ENCODE assay signal across 15 cellular contexts in the genomic region with DNA sequence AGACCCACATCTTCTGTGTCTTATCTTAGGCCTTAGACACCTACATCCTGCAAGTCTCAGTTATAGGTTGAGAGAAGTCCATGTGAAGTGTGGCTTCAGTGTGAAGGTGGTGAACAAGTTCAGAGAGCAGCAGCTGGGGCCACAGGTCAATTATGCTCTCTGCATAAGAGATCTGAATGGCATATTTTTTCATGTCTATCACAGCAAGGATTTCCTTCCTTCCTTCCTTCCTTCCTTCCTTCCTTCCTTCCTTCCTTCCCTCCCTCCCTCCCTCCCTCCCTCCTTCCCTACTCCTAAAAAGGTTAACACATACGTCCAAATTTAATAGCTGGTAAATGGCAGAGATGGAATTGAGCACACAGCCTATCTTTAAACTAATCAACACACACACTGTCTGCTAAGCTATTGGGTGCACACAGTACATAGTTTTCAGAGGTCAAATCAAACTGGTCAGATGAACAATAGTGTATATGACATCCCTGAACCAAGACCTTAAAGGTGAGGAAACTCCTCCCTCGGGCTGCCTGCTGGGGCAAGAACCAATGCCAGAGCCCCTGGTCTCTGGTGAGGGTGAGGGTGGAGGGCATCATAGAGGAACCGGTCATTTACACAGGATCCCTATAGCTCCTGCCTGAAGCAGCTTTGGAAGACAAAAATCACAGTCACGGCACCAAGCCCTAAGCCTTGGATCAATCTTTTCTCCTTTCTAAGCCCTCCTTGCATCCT.
DNase-seq lines count a peak whose midpoint lies in the region; ATAC-seq and TF ChIP-seq lines count a peak whose summit lies in the region.
"Had no signal": no experiment of that assay in that cellular context is flagged by ENCODE, and none has a peak within 500 bp of the region (broad histone marks: within the 10 kb centered on the region; RNA-seq: fewer than 3 reads in every experiment).

No MANE protein-coding gene starts in this region.

- intact Hi-C loops in naive thymus-derived CD4-positive, alpha-beta T cell (cut with micrococcal nuclease) = no loop called here

- no peak for DNase-seq in SK-N-SH
- no peak for DNase-seq in naive thymus-derived CD4-positive, alpha-beta T cell
- no peak for DNase-seq in HT-29 (ENCODE audit: low spot score)
- no peak for DNase-seq in mucosa of gallbladder (ENCODE audit: low spot score)
- DNase-seq in DMS79 (lab: John Stamatoyannopoulos, UW) = no peak
- DNase-seq: NCI-H1092, occipital lobe had no signal

- 45% methylated on average over 3 of the region's 4 CpGs for WGBS in SK-N-SH (ENCODE audit: low lambda C conversion rate)

- peaks cover 8 to 34% (median 12%) of the 10 kb centered on the region in 5 donors for H3K27me3 Mint-ChIP-seq in naive thymus-derived CD4-positive, alpha-beta T cell

- H3K9me3 Mint-ChIP-seq in naive thymus-derived CD4-positive, alpha-beta T cell = no peaks in the 10 kb centered on the region

- ATAC-seq in SK-N-SH treated with all-trans-retinoic acid at 6 μM for 48 hours = peak; percentile 20; the same call in 1 of the 3 replicates
- peak; percentile 15 for ATAC-seq in GM21360 (IDR thresholded peaks at IDR 0.05; ENCODE audit: unreplicated experiment)
- ATAC-seq in HG03103 (IDR thresholded peaks at IDR 0.05; ENCODE audit: low read depth, unreplicated experiment) = peak; percentile 37
- ATAC-seq in naive thymus-derived CD4-positive, alpha-beta T cell = peak; percentile 27

- no peaks in the 10 kb centered on the region for H3K79me2 ChIP-seq in SK-N-SH (ENCODE audit: insufficient read depth)

- no peaks in the 10 kb centered on the region for H3K36me3 ChIP-seq in SK-N-SH (replicated peaks in 1 of 2; ENCODE audit: control insufficient read depth in 1 of 2, insufficient read depth in 2 of 2, low read length in 1 of 2)
- no peaks in the 10 kb centered on the region for H3K36me3 ChIP-seq in naive thymus-derived CD4-positive, alpha-beta T cell (ENCODE audit: control insufficient read depth in 2 of 3, insufficient read depth in 3 of 3, low read length in 3 of 3)
- H3K36me3 ChIP-seq: SJSA1, stomach had no signal

- no peaks in the 10 kb centered on the region for H3K27me3 ChIP-seq in SK-N-SH (ENCODE audit: insufficient read depth)
- H3K27me3 ChIP-seq in naive thymus-derived CD4-positive, alpha-beta T cell (ENCODE audit: control insufficient read depth in 2 of 2, insufficient read depth in 2 of 2, low read length in 2 of 2) = no peaks in the 10 kb centered on the region
- H3K27me3 ChIP-seq: SJSA1, stomach had no signal

- H4K20me1 ChIP-seq in SK-N-SH (ENCODE audit: insufficient read depth) = no peaks in the 10 kb centered on the region

- H3F3A ChIP-seq in SK-N-SH (replicated peaks; ENCODE audit: insufficient read depth) = no peaks in the 10 kb centered on the region

- no peaks in the 10 kb centered on the region for H3K9me2 ChIP-seq in SK-N-SH

- CTCF ChIA-PET in SK-N-SH (lab: Yijun Ruan, JAX) = interaction anchor here (0.8 to 4.0 kb wide), 10 partner anchors 11 to 147 kb away, joined by 3 to 25 read pairs (median 6); no protein-coding TSS in a partner anchor
- CTCF ChIA-PET in naive thymus-derived CD4-positive, alpha-beta T cell (lab: Charles Lee) = interaction anchor here (0.7 to 5.4 kb wide), 13 partner anchors 12 to 252 kb away, joined by 3 to 54 read pairs (median 6); no protein-coding TSS in a partner anchor

- peaks cover 0 to 22% of the 10 kb centered on the region in 2 experiments; a peak in 2 of 4 replicates for H3K4me1 ChIP-seq in SK-N-SH (ENCODE audit: control insufficient read depth in 1 of 2, insufficient read depth in 2 of 2, low read depth in 1 of 2, low read length in 1 of 2)
- H3K4me1 ChIP-seq in naive thymus-derived CD4-positive, alpha-beta T cell (ENCODE audit: control insufficient read depth in 2 of 2, insufficient read depth in 2 of 2, low read length in 2 of 2) = no peaks in the 10 kb centered on the region
- H3K4me1 ChIP-seq: SJSA1, stomach had no signal

- H3K27ac Mint-ChIP-seq in naive thymus-derived CD4-positive, alpha-beta T cell = no peak overlapping the region
- H3K27ac Mint-ChIP-seq: activated naive CD8-positive, alpha-beta T cell; CD4-positive, alpha-beta memory T cell had no signal

- peak overlapping the region in 1 of 2 experiments; percentile 99; a peak in 2 of 4 replicates for H3K27ac ChIP-seq in SK-N-SH (ENCODE audit: low read depth in 2 of 2, low read length in 1 of 2)
- H3K27ac ChIP-seq in naive thymus-derived CD4-positive, alpha-beta T cell (ENCODE audit: low read depth, low read length) = no peak overlapping the region
- H3K27ac ChIP-seq: 22Rv1, SJSA1, stomach had no signal

- no peaks in the 10 kb centered on the region for H3K36me3 Mint-ChIP-seq in naive thymus-derived CD4-positive, alpha-beta T cell
- H3K36me3 Mint-ChIP-seq: activated naive CD8-positive, alpha-beta T cell; CD4-positive, alpha-beta memory T cell had no signal

- POLR2A ChIA-PET in SK-N-SH (lab: Yijun Ruan, JAX) = interaction anchor here (0.7 kb wide), 1 partner anchor 9 kb away, joined by 3 read pairs; no protein-coding TSS in a partner anchor
- POLR2A ChIA-PET in naive thymus-derived CD4-positive, alpha-beta T cell (lab: Charles Lee) = interaction anchor here (0.6 kb wide), 1 partner anchor 9 kb away, joined by 3 read pairs; no protein-coding TSS in a partner anchor

- H3K4me1 Mint-ChIP-seq in naive thymus-derived CD4-positive, alpha-beta T cell = peaks cover 0 to 10% (median 0%) of the 10 kb centered on the region in 7 donors
- H3K4me1 Mint-ChIP-seq: CD4-positive, alpha-beta memory T cell had no signal

- H3K4me3 Mint-ChIP-seq in naive thymus-derived CD4-positive, alpha-beta T cell = no peak overlapping the region
- H3K4me3 Mint-ChIP-seq: activated naive CD8-positive, alpha-beta T cell; CD4-positive, alpha-beta memory T cell had no signal

- TF ChIP-seq RAD21 in SK-N-SH (IDR thresholded peaks at IDR 0.05; ENCODE audit: low read length) = no peak

- no peak for TF ChIP-seq CTCF in SK-N-SH (IDR thresholded peaks at IDR 0.05)

- no peak for TF ChIP-seq EP300 in SK-N-SH (IDR thresholded peaks at IDR 0.05; ENCODE audit: borderline replicate concordance in 1 of 2, low read depth in 1 of 2, low read length in 1 of 2)

- H3K9me3 ChIP-seq in SK-N-SH = no peaks in the 10 kb centered on the region
- no peaks in the 10 kb centered on the region for H3K9me3 ChIP-seq in naive thymus-derived CD4-positive, alpha-beta T cell (ENCODE audit: control insufficient read depth in 2 of 3, low read length in 3 of 3)
- H3K9me3 ChIP-seq: SJSA1, stomach had no signal

- no peak overlapping the region for H3K4me2 ChIP-seq in SK-N-SH

- H2AFZ ChIP-seq in SK-N-SH (ENCODE audit: low read depth) = no peak overlapping the region

- no peak overlapping the region for H3K9ac ChIP-seq in SK-N-SH

- no peak overlapping the region; a peak in 1 of 4 replicates for H3K4me3 ChIP-seq in SK-N-SH (ENCODE audit: low read depth in 2 of 2, low read length in 1 of 2)
- H3K4me3 ChIP-seq in naive thymus-derived CD4-positive, alpha-beta T cell (ENCODE audit: low read length) = no peak overlapping the region
- H3K4me3 ChIP-seq: SJSA1, stomach had no signal

TF ChIP-seq in SK-N-SH treated with all-trans-retinoic acid at 6 μM for 48 hours, 23 proteins besides CTCF, POLR2A, EP300 and RAD21 (continues in another document):
- TF ChIP-seq ZNF8 (CRISPR knock-in tag; IDR thresholded peaks at IDR 0.05) = no peak
- TF ChIP-seq, protein P1, sequence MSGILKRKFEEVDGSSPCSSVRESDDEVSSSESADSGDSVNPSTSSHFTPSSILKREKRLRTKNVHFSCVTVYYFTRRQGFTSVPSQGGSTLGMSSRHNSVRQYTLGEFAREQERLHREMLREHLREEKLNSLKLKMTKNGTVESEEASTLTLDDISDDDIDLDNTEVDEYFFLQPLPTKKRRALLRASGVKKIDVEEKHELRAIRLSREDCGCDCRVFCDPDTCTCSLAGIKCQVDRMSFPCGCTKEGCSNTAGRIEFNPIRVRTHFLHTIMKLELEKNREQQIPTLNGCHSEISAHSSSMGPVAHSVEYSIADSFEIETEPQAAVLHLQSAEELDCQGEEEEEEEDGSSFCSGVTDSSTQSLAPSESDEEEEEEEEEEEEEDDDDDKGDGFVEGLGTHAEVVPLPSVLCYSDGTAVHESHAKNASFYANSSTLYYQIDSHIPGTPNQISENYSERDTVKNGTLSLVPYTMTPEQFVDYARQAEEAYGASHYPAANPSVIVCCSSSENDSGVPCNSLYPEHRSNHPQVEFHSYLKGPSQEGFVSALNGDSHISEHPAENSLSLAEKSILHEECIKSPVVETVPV (CRISPR knock-in tag; IDR thresholded peaks at IDR 0.05) = no peak
- TF ChIP-seq TOX (CRISPR knock-in tag; IDR thresholded peaks at IDR 0.05; ENCODE audit: borderline replicate concordance) = no peak

TF ChIP-seq in SK-N-SH, 30 proteins besides CTCF, POLR2A, EP300 and RAD21 (continues in another document):
- TF ChIP-seq, protein P2, sequence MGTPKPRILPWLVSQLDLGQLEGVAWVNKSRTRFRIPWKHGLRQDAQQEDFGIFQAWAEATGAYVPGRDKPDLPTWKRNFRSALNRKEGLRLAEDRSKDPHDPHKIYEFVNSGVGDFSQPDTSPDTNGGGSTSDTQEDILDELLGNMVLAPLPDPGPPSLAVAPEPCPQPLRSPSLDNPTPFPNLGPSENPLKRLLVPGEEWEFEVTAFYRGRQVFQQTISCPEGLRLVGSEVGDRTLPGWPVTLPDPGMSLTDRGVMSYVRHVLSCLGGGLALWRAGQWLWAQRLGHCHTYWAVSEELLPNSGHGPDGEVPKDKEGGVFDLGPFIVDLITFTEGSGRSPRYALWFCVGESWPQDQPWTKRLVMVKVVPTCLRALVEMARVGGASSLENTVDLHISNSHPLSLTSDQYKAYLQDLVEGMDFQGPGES (IDR thresholded peaks at IDR 0.05; ENCODE audit: low read depth, low read length) = no peak
- TF ChIP-seq GABPA (IDR thresholded peaks at IDR 0.05; ENCODE audit: low read depth) (no peak), FOXJ3 (CRISPR knock-in tag; IDR thresholded peaks at IDR 0.05) (no peak), YY1 (IDR thresholded peaks at IDR 0.05; ENCODE audit: low read depth) (no peak), SMC3 (IDR thresholded peaks at IDR 0.05; ENCODE audit: low read depth, low read length) (no peak)
- TF ChIP-seq, protein P3, sequence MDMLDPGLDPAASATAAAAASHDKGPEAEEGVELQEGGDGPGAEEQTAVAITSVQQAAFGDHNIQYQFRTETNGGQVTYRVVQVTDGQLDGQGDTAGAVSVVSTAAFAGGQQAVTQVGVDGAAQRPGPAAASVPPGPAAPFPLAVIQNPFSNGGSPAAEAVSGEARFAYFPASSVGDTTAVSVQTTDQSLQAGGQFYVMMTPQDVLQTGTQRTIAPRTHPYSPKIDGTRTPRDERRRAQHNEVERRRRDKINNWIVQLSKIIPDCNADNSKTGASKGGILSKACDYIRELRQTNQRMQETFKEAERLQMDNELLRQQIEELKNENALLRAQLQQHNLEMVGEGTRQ (IDR thresholded peaks at IDR 0.05; ENCODE audit: borderline replicate concordance, low read depth, low read length) = no peak
